In genomic region chr5:72653586-72653985, GRCh38 we compare ENCODE assay signal across 23 cellular contexts.
A peak's percentile ranks its signal among the peaks of the same experiment; 100 is the strongest.
DNase-seq lines count a peak whose midpoint lies in the region; ATAC-seq, FAIRE-seq and TF ChIP-seq lines count a peak whose summit lies in the region.
"Had no signal": no experiment of that assay in that cellular context is flagged by ENCODE, and none has a peak within 500 bp of the region (broad histone marks: within the 10 kb centered on the region; RNA-seq: fewer than 3 reads in every experiment).

No MANE protein-coding gene starts in this region.

- no peak overlapping the region for H3K4ac ChIP-seq in mesenchymal stem cell (ENCODE audit: low read depth in 1 of 2, low read length in 2 of 2)

- H2BK12ac ChIP-seq in mesenchymal stem cell (ENCODE audit: low read length in 2 of 2) = peak overlapping the region in 1 of 2 experiments; percentile 9

- H3K79me1 ChIP-seq in mesenchymal stem cell (replicated peaks; ENCODE audit: low read length, poor library complexity, severe bottlenecking) = no peaks in the 10 kb centered on the region

- TF ChIP-seq CTCF in bronchial epithelial cell (IDR thresholded peaks at IDR 0.05; ENCODE audit: insufficient read depth, low read length, severe bottlenecking) = no peak
- TF ChIP-seq CTCF in adrenal gland (IDR thresholded peaks at IDR 0.05) = no peak

- ATAC-seq in GM21529 (IDR thresholded peaks at IDR 0.05; ENCODE audit: unreplicated experiment) = no peak
- ATAC-seq in HG02623 (IDR thresholded peaks at IDR 0.05; ENCODE audit: unreplicated experiment) = no peak
- ATAC-seq: left ventricle myocardium superior, natural killer cell, pancreas, T-cell had no signal

- DNase-seq in HTR-8/SVneo (ENCODE audit: insufficient read length, low spot score) (peak; percentile 12), bronchial epithelial cell (ENCODE audit: low read depth) (peak; percentile 5), mesenchymal stem cell (peak; percentile 42), NCI-H2081 treated with DMSO at 0.1 percent for 48 hours (lab: John Stamatoyannopoulos, UW) (no peak), adrenal gland (no peak)
- DNase-seq: activated CD4-positive, alpha-beta memory T cell treated with anti-CD3 and anti-CD28 coated beads for 36 hours; activated CD8-positive, alpha-beta memory T cell treated with anti-CD3 and anti-CD28 coated beads, Interleukin-2, amount 50 U/mL, for 48 hours; Calu3; colonic mucosa; left ventricle myocardium superior; natural killer cell; NCI-H1105 treated with DMSO at 0.1 percent for 48 hours; NCI-H2029; NCI-H226; pancreas; SIG-M5; spleen; T-cell had no signal

- no peak overlapping the region for H2BK5ac ChIP-seq in mesenchymal stem cell (ENCODE audit: low read depth, low read length, poor library complexity, severe bottlenecking)

- H3K36me3 ChIP-seq in bronchial epithelial cell (ENCODE audit: control insufficient read depth, insufficient read depth, low read length) (no peaks in the 10 kb centered on the region), mesenchymal stem cell (ENCODE audit: control insufficient read depth in 1 of 2, insufficient read depth in 2 of 2, low read depth in 1 of 2, low read length in 2 of 2) (no peaks in the 10 kb centered on the region), adrenal gland (replicated peaks in 1 of 2) (no peaks in the 10 kb centered on the region)
- H3K36me3 ChIP-seq: colonic mucosa, pancreas, spleen had no signal

- WGBS in mesenchymal stem cell = 24% methylated on average over 2 of the region's 2 CpGs
- 50 to 80% (median 72%) methylated on average over 1 to 2 of the region's 2 CpGs for WGBS in adrenal gland, 4 donors

- H3K9ac ChIP-seq in mesenchymal stem cell (ENCODE audit: low read length) = no peak overlapping the region

- no peak overlapping the region for H3K23ac ChIP-seq in mesenchymal stem cell (ENCODE audit: low read length in 2 of 2)

- H3K9me3 ChIP-seq in mesenchymal stem cell (ENCODE audit: control insufficient read depth, low read length) (no peaks in the 10 kb centered on the region), adrenal gland (replicated peaks in 1 of 3) (no peaks in the 10 kb centered on the region)
- H3K9me3 ChIP-seq: colonic mucosa, pancreas, spleen had no signal

- no peaks in the 10 kb centered on the region for H3K27me3 ChIP-seq in bronchial epithelial cell (ENCODE audit: control insufficient read depth, insufficient read depth, low read length)
- no peaks in the 10 kb centered on the region for H3K27me3 ChIP-seq in mesenchymal stem cell (ENCODE audit: control insufficient read depth in 1 of 2, insufficient read depth in 1 of 2, low read length in 2 of 2)
- no peaks in the 10 kb centered on the region for H3K27me3 ChIP-seq in adrenal gland
- H3K27me3 ChIP-seq: colonic mucosa, pancreas, spleen had no signal

- H3K4me1 ChIP-seq in mesenchymal stem cell (ENCODE audit: control insufficient read depth, insufficient read depth, low read depth, low read length) = peaks cover 6% of the 10 kb centered on the region
- H3K4me1 ChIP-seq in adrenal gland (replicated peaks in 1 of 2) = no peaks in the 10 kb centered on the region
- H3K4me1 ChIP-seq: colonic mucosa, pancreas, spleen had no signal

- FAIRE-seq in HTR-8/SVneo (lab: Jason Lieb, UNC) (no peak), bronchial epithelial cell (lab: Jason Lieb, UNC) (no peak)
- FAIRE-seq: H1, islet of Langerhans, pancreas, RCC 7860 had no signal

- H3K18ac ChIP-seq in mesenchymal stem cell (ENCODE audit: low read depth in 1 of 2, low read length in 2 of 2) = peak overlapping the region in 1 of 2 experiments; percentile 63

- no peak overlapping the region for H3K4me2 ChIP-seq in mesenchymal stem cell (ENCODE audit: low read length, poor library complexity, severe bottlenecking)

- no peak overlapping the region for H2BK120ac ChIP-seq in mesenchymal stem cell (ENCODE audit: low read depth, low read length)

- no peak overlapping the region for H2AK5ac ChIP-seq in mesenchymal stem cell (ENCODE audit: low read length, severe bottlenecking)

- no peak overlapping the region for H2BK15ac ChIP-seq in mesenchymal stem cell (ENCODE audit: low read depth, poor library complexity, severe bottlenecking)

- H2AFZ ChIP-seq in mesenchymal stem cell (ENCODE audit: low read depth, low read length) = no peak overlapping the region

- no peak overlapping the region for H4K91ac ChIP-seq in mesenchymal stem cell (ENCODE audit: low read length)

- intact Hi-C loops in adrenal gland (cut with DNase I) = no loop called here

- no peak overlapping the region for H3K14ac ChIP-seq in mesenchymal stem cell (ENCODE audit: low read length in 2 of 2)

- no peak overlapping the region for H3K27ac ChIP-seq in mesenchymal stem cell (ENCODE audit: low read length, poor library complexity, severe bottlenecking)
- H3K27ac ChIP-seq in adrenal gland = no peak overlapping the region
- H3K27ac ChIP-seq: colonic mucosa, pancreas, spleen had no signal

- TF ChIP-seq POLR2A in adrenal gland (IDR thresholded peaks at IDR 0.05) = no peak

- H3K4me3 ChIP-seq in bronchial epithelial cell (ENCODE audit: low read depth, low read length) (no peak overlapping the region), mesenchymal stem cell (ENCODE audit: insufficient read depth in 1 of 2, low read depth in 1 of 2, low read length in 2 of 2) (no peak overlapping the region), adrenal gland (no peak overlapping the region)
- H3K4me3 ChIP-seq: colonic mucosa, pancreas, spleen had no signal

- no peak overlapping the region for H4K8ac ChIP-seq in mesenchymal stem cell (ENCODE audit: low read length)

Comparison
In these comparisons a context has a peak if more than half of its experiments do, and no peak if none do; other contexts are left out.
1. DNase-seq: peak in HTR-8/SVneo (single experiment), bronchial epithelial cell (single experiment) and mesenchymal stem cell (single experiment); none in NCI-H2081 treated with DMSO at 0.1 percent for 48 hours (single experiment) and adrenal gland (0 of 7).